Comparison of ENCODE assay signal across 8 cellular contexts in the genomic region with DNA sequence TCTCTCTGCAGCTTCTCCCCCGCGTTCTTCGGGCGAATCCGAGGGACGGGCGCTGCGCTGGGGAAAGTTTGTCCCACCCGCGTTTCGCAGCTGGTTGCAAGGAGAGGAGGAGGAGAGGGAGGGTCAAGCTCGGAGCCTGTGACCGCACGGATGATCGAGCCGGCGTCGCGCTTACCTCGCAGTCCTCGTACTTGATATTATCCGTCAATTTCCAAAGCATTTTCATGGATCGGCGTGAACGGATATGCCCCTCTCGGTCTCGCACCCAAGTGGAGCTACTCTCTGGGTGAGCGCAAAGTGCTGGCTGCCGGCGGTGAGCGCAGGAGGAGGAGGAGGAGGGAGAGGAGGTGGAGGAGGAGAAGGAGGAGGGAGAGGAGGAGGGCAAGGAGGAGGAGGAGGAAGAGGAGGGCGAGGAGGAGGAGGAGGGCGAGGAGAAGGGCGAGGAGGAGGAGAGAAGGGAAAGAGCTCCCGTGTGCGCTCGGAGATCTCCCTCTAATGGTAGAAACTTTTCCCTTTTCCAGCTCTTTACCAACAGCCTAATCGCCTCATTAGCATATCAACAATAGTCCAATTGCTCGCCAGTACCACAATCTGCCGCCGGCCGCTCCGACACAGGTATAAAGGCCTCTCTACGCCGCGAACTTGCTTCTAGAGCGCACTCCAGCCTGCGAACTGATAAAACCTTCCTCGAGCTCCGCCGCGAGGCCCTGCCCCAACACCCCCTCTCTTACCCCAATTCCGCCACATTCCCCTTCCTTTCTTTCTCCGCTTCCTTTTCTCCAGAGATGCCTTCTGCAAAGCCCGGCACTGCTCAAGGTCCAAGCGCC. TPM values are rescaled to one million over a fixed set of nuclear protein-coding genes. Genes with fewer than 3 reads are reported as not detected.
DNase-seq lines count a peak whose midpoint lies in the region; TF ChIP-seq lines count a peak whose summit lies in the region.

A gene (minus strand): TSS at position 309 of the 827 bp plus-strand sequence. CDS start 83 bp downstream, at position 226.

- peak in 1 of 2 experiments; percentile 36 for DNase-seq in Caco-2
- peak; percentile 84 for DNase-seq in MG63
- no peak for DNase-seq in cerebellum (ENCODE audit: low spot score)
- DNase-seq in nephron progenitor cell: peak; percentile 28
- DNase-seq in NK-92 (lab: John Stamatoyannopoulos, UW; ENCODE audit: unreplicated experiment): no peak
- no peak for DNase-seq in midbrain (lab: John Stamatoyannopoulos, UW)
- no peak for DNase-seq in NCI-H2081 treated with DMSO at 0.1 percent for 48 hours (lab: John Stamatoyannopoulos, UW)
- DNase-seq in uterus: no peak

- CTCF ChIA-PET in Caco-2 (lab: Charles Lee): interaction anchor here (0.6 to 1.9 kb wide), 8 partner anchors 9 to 370 kb away, joined by 3 to 19 read pairs (median 4); no protein-coding TSS in a partner anchor

- H3K9me3 ChIP-seq in Caco-2 (no peaks in the 10 kb centered on the region), MG63 (no peaks in the 10 kb centered on the region), uterus (no peaks in the 10 kb centered on the region)

- H3K4me3 Mint-ChIP-seq in Caco-2 (ENCODE audit: unreplicated experiment): peak within 1 kb of the TSS; percentile 85
- peak within 1 kb of the TSS; percentile 76 for H3K4me3 Mint-ChIP-seq in nephron progenitor cell

- peaks cover 2% of the 10 kb centered on the region for H3K27me3 Mint-ChIP-seq in Caco-2 (ENCODE audit: insufficient read depth, unreplicated experiment)
- peaks cover 100% of the 10 kb centered on the region for H3K27me3 Mint-ChIP-seq in nephron progenitor cell (ENCODE audit: low read depth, poor library complexity)

- H3K4me3 ChIP-seq in Caco-2 (ENCODE audit: low read depth, low read length) (peak within 1 kb of the TSS; percentile 70), MG63 (peak within 1 kb of the TSS; percentile 77), uterus (peak within 1 kb of the TSS in 1 of 2 donors; percentile 1)

- TF ChIP-seq POLR2A in uterus (IDR thresholded peaks at IDR 0.05): no peak

- H3K4me1 ChIP-seq in Caco-2 (no peaks in the 10 kb centered on the region), uterus (peaks cover 0 to 31% of the 10 kb centered on the region in 2 donors)

- peaks cover 34% of the 10 kb centered on the region for H3K36me3 Mint-ChIP-seq in Caco-2 (ENCODE audit: insufficient read depth, unreplicated experiment)
- H3K36me3 Mint-ChIP-seq in nephron progenitor cell (ENCODE audit: low read depth): no peaks in the 10 kb centered on the region

- peak in 1 of 2 experiments; percentile 41 for TF ChIP-seq CTCF in Caco-2 (IDR thresholded peaks at IDR 0.05; ENCODE audit: insufficient read depth in 1 of 2, low read depth in 1 of 2, low read length in 1 of 2, severe bottlenecking in 1 of 2, unreplicated experiment in 1 of 2)
- TF ChIP-seq CTCF in nephron progenitor cell (IDR thresholded peaks at IDR 0.05): no peak
- TF ChIP-seq CTCF in uterus (IDR thresholded peaks at IDR 0.05): no peak

- no peak within 1 kb of the TSS for H3K27ac ChIP-seq in uterus

- H3K9me3 Mint-ChIP-seq in Caco-2 (ENCODE audit: unreplicated experiment) (no peaks in the 10 kb centered on the region), nephron progenitor cell (peaks cover 8% of the 10 kb centered on the region)

- H3K27me3 ChIP-seq in Caco-2 (replicated peaks; ENCODE audit: control insufficient read depth, insufficient read depth, low read length): no peaks in the 10 kb centered on the region
- H3K27me3 ChIP-seq in MG63: no peaks in the 10 kb centered on the region
- H3K27me3 ChIP-seq in uterus: peaks cover 19 to 83% of the 10 kb centered on the region in 2 donors

- peak within 1 kb of the TSS; percentile 81 for H3K27ac Mint-ChIP-seq in Caco-2 (ENCODE audit: unreplicated experiment)
- no peak within 1 kb of the TSS for H3K27ac Mint-ChIP-seq in nephron progenitor cell

- no TSS peak for BruUV-seq in Caco-2 (replicated peaks; lab: Mats Ljungman, UMichigan)

- POLR2A ChIA-PET in Caco-2 (lab: Charles Lee): interaction anchor here (0.5 to 3.4 kb wide), 2 partner anchors 9 to 11 kb away, joined by 3 to 14 read pairs; no protein-coding TSS in a partner anchor

- no peaks in the 10 kb centered on the region for H3K36me3 ChIP-seq in Caco-2 (ENCODE audit: control insufficient read depth, insufficient read depth, low read length)
- peaks cover 4% of the 10 kb centered on the region for H3K36me3 ChIP-seq in MG63
- no peaks in the 10 kb centered on the region for H3K36me3 ChIP-seq in uterus

- H3K4me1 Mint-ChIP-seq in Caco-2 (ENCODE audit: low read depth, unreplicated experiment) (peaks cover 6% of the 10 kb centered on the region), nephron progenitor cell (peaks cover 60% of the 10 kb centered on the region)

- intact Hi-C loops in Caco-2 (cut with micrococcal nuclease; ENCODE audit: unreplicated experiment): no loop called here
- intact Hi-C loops in uterus (cut with DNase I; ENCODE audit: low total_unique reads): no loop called here

RNA-seq across cellular contexts. Expression of the gene that starts here (rescaled TPM):
- total RNA-seq in Caco-2 (2022) (6.3 and 8.7 TPM in 2 replicates), cerebellum (17.1 TPM), uterus (under 1 TPM in 2 of 4 donors, not detected in 2; 0.21 TPM)
- total RNA-seq in MG63 (2014; rRNA removed; shearing (Covaris generic); ENCODE audit: low replicate concordance): 9.5 and 14.8 TPM in 2 replicates

Comparison
In these comparisons a context has a peak if more than half of its experiments do, and no peak if none do; other contexts are left out.
1. DNase-seq: peak in MG63 (single experiment) and nephron progenitor cell (single experiment); none in cerebellum (single experiment), NK-92 (single experiment), midbrain (single experiment), NCI-H2081 treated with DMSO at 0.1 percent for 48 hours (single experiment) and uterus (0 of 2).